24 cellular contexts compared by ENCODE assay signal in genomic region chr9:126551812-126552211, GRCh38.
DNase-seq lines count a peak whose midpoint lies in the region; ATAC-seq, FAIRE-seq and TF ChIP-seq lines count a peak whose summit lies in the region.
"Had no signal": no experiment of that assay in that cellular context is flagged by ENCODE, and none has a peak within 500 bp of the region (broad histone marks: within the 10 kb centered on the region; RNA-seq: fewer than 3 reads in every experiment).

No MANE protein-coding gene starts in this region.

- TF ChIP-seq CTCF in HepG2 (CRISPR knock-in tag; IDR thresholded peaks at IDR 0.05): no peak
- no peak for TF ChIP-seq CTCF in right lobe of liver (IDR thresholded peaks at IDR 0.05)
- TF ChIP-seq CTCF in Loucy (conservative IDR thresholded peaks at IDR 0.05; ENCODE audit: low read length): no peak
- no peak for TF ChIP-seq CTCF in neural progenitor cell (IDR thresholded peaks at IDR 0.05)
- no peak for TF ChIP-seq CTCF in progenitor cell of endocrine pancreas (IDR thresholded peaks at IDR 0.05; ENCODE audit: unreplicated experiment)
- TF ChIP-seq CTCF in GM13977 (IDR thresholded peaks at IDR 0.05; ENCODE audit: extremely low read depth, insufficient read depth, missing control alignments): no peak

- intact Hi-C loops in HepG2 (cut with micrococcal nuclease; ENCODE audit: unreplicated experiment) (no loop called here), right lobe of liver (cut with DNase I) (no loop called here)

- H3K79me2 ChIP-seq in HepG2 (ENCODE audit: insufficient read depth, low read length) (no peaks in the 10 kb centered on the region), Loucy (ENCODE audit: insufficient read depth, low read length) (0 out of 2 replicates have a peak, but pooled peaks cover 4% of the 10 kb centered on the region), neural progenitor cell (ENCODE audit: low read depth) (no peaks in the 10 kb centered on the region)

- ATAC-seq in HepG2: no peak
- no peak for ATAC-seq in right lobe of liver
- ATAC-seq in activated CD8-positive, alpha-beta T cell treated with anti-CD3 and anti-CD28 coated beads, Interleukin-2, amount 10 ng/mL, durations not matched to agents 7 days and 5 days: no peak
- ATAC-seq: A549; CD8-positive, alpha-beta T cell had no signal

- DNase-seq in HepG2 (ENCODE audit: low spot score) (no peak), right lobe of liver (no peak), neural progenitor cell (ENCODE audit: low spot score) (no peak), progenitor cell of endocrine pancreas (ENCODE audit: low spot score, unreplicated experiment) (no peak), GM13977 (ENCODE audit: low spot score) (no peak), NCI-H1417 (lab: John Stamatoyannopoulos, UW) (no peak)
- DNase-seq in activated CD8-positive, alpha-beta T cell treated with anti-CD3 and anti-CD28 coated beads, Interleukin-2, amount 10 ng/mL, durations not matched to agents 7 days and 5 days: no peak
- DNase-seq: AML-193; Caco-2; Calu3; CD4-positive, alpha-beta T cell; CD8-positive, alpha-beta T cell; DMS79 treated with DMSO at 0.1 percent for 48 hours; GF-D8 had no signal

- H3K36me3 Mint-ChIP-seq in neural progenitor cell: no peaks in the 10 kb centered on the region
- no peaks in the 10 kb centered on the region for H3K36me3 Mint-ChIP-seq in progenitor cell of endocrine pancreas (ENCODE audit: insufficient read depth)
- no peaks in the 10 kb centered on the region for H3K36me3 Mint-ChIP-seq in activated CD8-positive, alpha-beta T cell treated with anti-CD3 and anti-CD28 coated beads, Interleukin-2, amount 10 ng/mL, durations not matched to agents 7 days and 5 days (ENCODE audit: low read depth)
- H3K36me3 Mint-ChIP-seq: CD8-positive, alpha-beta T cell had no signal

- no peak overlapping the region for H3K4me3 ChIP-seq in HepG2 (replicated peaks in 1 of 3; ENCODE audit: insufficient read depth in 1 of 3, low read depth in 2 of 3, low read length in 3 of 3)
- H3K4me3 ChIP-seq in right lobe of liver: no peak overlapping the region
- H3K4me3 ChIP-seq in Loucy (ENCODE audit: low read length, poor library complexity, severe bottlenecking): peak overlapping the region; percentile 28
- H3K4me3 ChIP-seq in neural progenitor cell: no peak overlapping the region
- H3K4me3 ChIP-seq: A549; BLaER1 treated with 17β-estradiol and CSF1 and Interleukin-3, amounts not matched to agents 10 nM and 100 nM had no signal

- no peak for TF ChIP-seq POLR2A in HepG2 (IDR thresholded peaks at IDR 0.05; ENCODE audit: insufficient read depth in 1 of 2, low read depth in 2 of 2, low read length in 2 of 2)
- TF ChIP-seq POLR2A in right lobe of liver (IDR thresholded peaks at IDR 0.05): no peak

- WGBS in HepG2 (ENCODE audit: low lambda C conversion rate): 97% methylated on average over 6 of the region's 6 CpGs
- WGBS in right lobe of liver (ENCODE audit: insufficient coverage, low coverage, low lambda C conversion rate, missing lambda C conversion rate): 85% methylated on average over 6 of the region's 6 CpGs

- in situ Hi-C loops in HepG2 (cut with HindIII; ENCODE audit: extremely low pct_ligation_motif_present, low pct_unique_long_range_greater_than_20kb) (no loop called here), GM13977 (cut with MboI; ENCODE audit: low pct_unique_long_range_greater_than_20kb, low sequenced_read_pairs, unreplicated experiment) (loop anchor here (10.0 kb wide), 1 partner anchor 47 kb away; no protein-coding TSS in a partner anchor)

- H3K9me3 Mint-ChIP-seq in neural progenitor cell (peaks cover 2% of the 10 kb centered on the region), progenitor cell of endocrine pancreas (ENCODE audit: low read depth) (no peaks in the 10 kb centered on the region)
- H3K9me3 Mint-ChIP-seq in activated CD8-positive, alpha-beta T cell treated with anti-CD3 and anti-CD28 coated beads, Interleukin-2, amount 10 ng/mL, durations not matched to agents 7 days and 5 days (ENCODE audit: insufficient read depth): no peaks in the 10 kb centered on the region
- H3K9me3 Mint-ChIP-seq: CD4-positive, alpha-beta T cell; CD8-positive, alpha-beta T cell had no signal

- H3K4me1 Mint-ChIP-seq in neural progenitor cell: peaks cover 27% of the 10 kb centered on the region
- no peaks in the 10 kb centered on the region for H3K4me1 Mint-ChIP-seq in progenitor cell of endocrine pancreas (ENCODE audit: low read depth)
- no peaks in the 10 kb centered on the region for H3K4me1 Mint-ChIP-seq in activated CD8-positive, alpha-beta T cell treated with anti-CD3 and anti-CD28 coated beads, Interleukin-2, amount 10 ng/mL, durations not matched to agents 7 days and 5 days (ENCODE audit: low read depth)
- H3K4me1 Mint-ChIP-seq: B cell had no signal

- H3K27ac Mint-ChIP-seq in neural progenitor cell (no peak overlapping the region), progenitor cell of endocrine pancreas (peak overlapping the region; percentile 20)
- no peak overlapping the region for H3K27ac Mint-ChIP-seq in activated CD8-positive, alpha-beta T cell treated with anti-CD3 and anti-CD28 coated beads, Interleukin-2, amount 10 ng/mL, durations not matched to agents 7 days and 5 days
- H3K27ac Mint-ChIP-seq: B cell; CD4-positive, alpha-beta T cell; CD8-positive, alpha-beta T cell had no signal

- POLR2A ChIA-PET in HepG2 (lab: Yijun Ruan, JAX): no interaction called here
- POLR2A ChIA-PET in activated CD8-positive, alpha-beta T cell treated with anti-CD3 and anti-CD28 coated beads, Interleukin-2, amount 10 ng/mL, durations not matched to agents 7 days and 5 days (lab: Charles Lee): no interaction called here

- H3K27ac ChIP-seq in HepG2 (ENCODE audit: extremely low read length, insufficient read depth, low read length) (no peak overlapping the region), right lobe of liver (no peak overlapping the region), neural progenitor cell (no peak overlapping the region)
- H3K27ac ChIP-seq: 22Rv1; A549; BLaER1 treated with 17β-estradiol and CSF1 and Interleukin-3, amounts not matched to agents 10 nM and 100 nM; C4-2B had no signal

- H3K4me3 Mint-ChIP-seq in neural progenitor cell (peak overlapping the region; percentile 34), progenitor cell of endocrine pancreas (ENCODE audit: low read depth) (no peak overlapping the region)
- H3K4me3 Mint-ChIP-seq in activated CD8-positive, alpha-beta T cell treated with anti-CD3 and anti-CD28 coated beads, Interleukin-2, amount 10 ng/mL, durations not matched to agents 7 days and 5 days: no peak overlapping the region
- H3K4me3 Mint-ChIP-seq: B cell; CD4-positive, alpha-beta T cell; CD8-positive, alpha-beta T cell had no signal

- no peak for FAIRE-seq in HepG2 (lab: Jason Lieb, UNC)
- FAIRE-seq: A549, D721Med, G401.6, GM12891, GM18507 had no signal

- H3K4me1 ChIP-seq in HepG2 (ENCODE audit: insufficient read depth, low read length) (peaks cover 29% of the 10 kb centered on the region), right lobe of liver (no peaks in the 10 kb centered on the region), Loucy (ENCODE audit: insufficient read depth, low read length, poor library complexity, severe bottlenecking) (peaks cover 34% of the 10 kb centered on the region), neural progenitor cell (peaks cover 6% of the 10 kb centered on the region)
- H3K4me1 ChIP-seq: A549; BLaER1 treated with 17β-estradiol and CSF1 and Interleukin-3, amounts not matched to agents 10 nM and 100 nM; Caco-2 had no signal

- H3K9me2 ChIP-seq in Loucy (replicated peaks; ENCODE audit: low read depth, low read length): no peaks in the 10 kb centered on the region

- CTCF ChIA-PET in HepG2 (lab: Yijun Ruan, JAX; ENCODE audit: low intra/inter-chr PET ratio, low total read pairs): no interaction called here
- CTCF ChIA-PET in activated CD8-positive, alpha-beta T cell treated with anti-CD3 and anti-CD28 coated beads, Interleukin-2, amount 10 ng/mL, durations not matched to agents 7 days and 5 days (lab: Charles Lee): interaction anchor here (1.2 to 1.6 kb wide), 3 partner anchors 37 to 53 kb away, joined by 3 to 7 read pairs (median 3); no protein-coding TSS in a partner anchor

- H3K9ac ChIP-seq in HepG2 (ENCODE audit: insufficient read depth, low read depth, low read length) (no peak overlapping the region), Loucy (ENCODE audit: low read depth, low read length, poor library complexity, severe bottlenecking) (peak overlapping the region; percentile 44), neural progenitor cell (no peak overlapping the region)
- H3K9ac ChIP-seq: BLaER1 treated with 17β-estradiol and CSF1 and Interleukin-3, amounts not matched to agents 10 nM and 100 nM had no signal

- peaks cover 4% of the 10 kb centered on the region for H3K27me3 Mint-ChIP-seq in neural progenitor cell (ENCODE audit: insufficient read depth, low read depth)
- H3K27me3 Mint-ChIP-seq in progenitor cell of endocrine pancreas: peaks cover 7% of the 10 kb centered on the region
- no peaks in the 10 kb centered on the region for H3K27me3 Mint-ChIP-seq in activated CD8-positive, alpha-beta T cell treated with anti-CD3 and anti-CD28 coated beads, Interleukin-2, amount 10 ng/mL, durations not matched to agents 7 days and 5 days (ENCODE audit: low read depth)
- H3K27me3 Mint-ChIP-seq: B cell; CD4-positive, alpha-beta T cell had no signal

- TF ChIP-seq EP300 in HepG2 (IDR thresholded peaks at IDR 0.05; ENCODE audit: low read depth in 2 of 2, low read length in 2 of 2) (no peak), HepG2 (CRISPR knock-in tag; IDR thresholded peaks at IDR 0.05; ENCODE audit: borderline replicate concordance) (no peak)

- H3K27me3 ChIP-seq in HepG2 (ENCODE audit: control insufficient read depth in 1 of 2, insufficient read depth in 2 of 2, low read length in 2 of 2) (no peaks in the 10 kb centered on the region), right lobe of liver (no peaks in the 10 kb centered on the region), Loucy (ENCODE audit: insufficient read depth, low read length, poor library complexity, severe bottlenecking) (no peaks in the 10 kb centered on the region), neural progenitor cell (no peaks in the 10 kb centered on the region)
- H3K27me3 ChIP-seq: BLaER1 treated with 17β-estradiol and CSF1 and Interleukin-3, amounts not matched to agents 10 nM and 100 nM had no signal

- H3K36me3 ChIP-seq in HepG2 (replicated peaks in 1 of 2; ENCODE audit: control insufficient read depth in 1 of 2, insufficient read depth in 2 of 2, low read length in 2 of 2) (no peaks in the 10 kb centered on the region), right lobe of liver (no peaks in the 10 kb centered on the region), Loucy (ENCODE audit: insufficient read depth, low read length) (no peaks in the 10 kb centered on the region), neural progenitor cell (no peaks in the 10 kb centered on the region)
- H3K36me3 ChIP-seq: BLaER1 treated with 17β-estradiol and CSF1 and Interleukin-3, amounts not matched to agents 10 nM and 100 nM had no signal

- H4K20me1 ChIP-seq in HepG2 (ENCODE audit: insufficient read depth, low read length): no peaks in the 10 kb centered on the region
- H4K20me1 ChIP-seq in Loucy (ENCODE audit: insufficient read depth, low read length, poor library complexity, severe bottlenecking): no peaks in the 10 kb centered on the region
- no peaks in the 10 kb centered on the region for H4K20me1 ChIP-seq in neural progenitor cell (ENCODE audit: low read depth)
- H4K20me1 ChIP-seq: BLaER1 treated with 17β-estradiol and CSF1 and Interleukin-3, amounts not matched to agents 10 nM and 100 nM had no signal

- no peak for TF ChIP-seq RAD21 in HepG2 (CRISPR knock-in tag; IDR thresholded peaks at IDR 0.05)

- H2AFZ ChIP-seq in HepG2 (ENCODE audit: low read length): no peak overlapping the region
- no peak overlapping the region for H2AFZ ChIP-seq in Loucy (ENCODE audit: low read length)
- no peak overlapping the region for H2AFZ ChIP-seq in neural progenitor cell (replicated peaks)

- H3K9me3 ChIP-seq in HepG2 (ENCODE audit: low read length): no peaks in the 10 kb centered on the region
- H3K9me3 ChIP-seq in right lobe of liver: no peaks in the 10 kb centered on the region
- H3K9me3 ChIP-seq in Loucy (ENCODE audit: insufficient read depth, low read depth, low read length): no peaks in the 10 kb centered on the region
- no peaks in the 10 kb centered on the region for H3K9me3 ChIP-seq in neural progenitor cell (ENCODE audit: low read depth)
- H3K9me3 ChIP-seq: A549; BLaER1 treated with 17β-estradiol and CSF1 and Interleukin-3, amounts not matched to agents 10 nM and 100 nM; Caco-2 had no signal

- no TSS peak for BruUV-seq in HepG2 (replicated peaks; lab: Mats Ljungman, UMichigan)

- 0 out of 2 replicates have a peak, but pooled peaks cover 4% of the 10 kb centered on the region for H3F3A ChIP-seq in Loucy (ENCODE audit: low read depth)
- H3F3A ChIP-seq in neural progenitor cell (ENCODE audit: low read depth): no peaks in the 10 kb centered on the region

- H3K4me2 ChIP-seq in HepG2 (ENCODE audit: low read depth, low read length) (no peak overlapping the region), Loucy (ENCODE audit: low read depth, low read length, poor library complexity, severe bottlenecking) (peak overlapping the region; percentile 75), neural progenitor cell (no peak overlapping the region)
- H3K4me2 ChIP-seq: A549; BLaER1 treated with 17β-estradiol and CSF1 and Interleukin-3, amounts not matched to agents 10 nM and 100 nM had no signal
